Comparison of ENCODE assay signal across 29 cellular contexts in genomic region chr10:93300981-93301380, GRCh38.
"Had no signal": no experiment of that assay in that cellular context is flagged by ENCODE, and none has a peak within 500 bp of the region (broad histone marks: within the 10 kb centered on the region; RNA-seq: fewer than 3 reads in every experiment).

No MANE protein-coding gene starts in this region.

- H3K4me1 ChIP-seq: adrenal gland, ascending aorta, breast epithelium, colonic mucosa had no signal

- H3K27me3 ChIP-seq: adrenal gland, ascending aorta, breast epithelium, cardiac muscle cell, colonic mucosa had no signal

- H3K27ac ChIP-seq: adrenal gland, ascending aorta, breast epithelium, cardiac muscle cell, colonic mucosa, epithelial cell of prostate, WERI-Rb-1 had no signal

- DNase-seq: activated B cell treated with CpG ODN at 0.5 μM for 24 hours; activated CD4-positive, alpha-beta T cell treated with anti-CD3 and anti-CD28 coated beads for 48 hours; activated CD4-positive, alpha-beta T cell treated with anti-CD3 and anti-CD28 coated beads, Interleukin-2, amount 50 U/mL, for 1 hour; activated CD4-positive, alpha-beta T cell treated with anti-CD3 and anti-CD28 coated beads, Interleukin-2, amount 50 U/mL, for 48 hours; activated CD8-positive, alpha-beta memory T cell treated with anti-CD3 and anti-CD28 coated beads for 24 hours; activated CD8-positive, alpha-beta memory T cell treated with anti-CD3 and anti-CD28 coated beads, Interleukin-2, amount 50 U/mL, for 4 hours; activated CD8-positive, alpha-beta T cell treated with anti-CD3 and anti-CD28 coated beads for 36 hours; activated effector memory CD4-positive, alpha-beta T cell treated with anti-CD3 and anti-CD28 coated beads, Interleukin-2, amount 50 U/mL, for 16 hours; activated naive CD4-positive, alpha-beta T cell treated with anti-CD3 and anti-CD28 coated beads for 36 hours; activated naive CD8-positive, alpha-beta T cell treated with anti-CD3 and anti-CD28 coated beads for 36 hours; activated naive CD8-positive, alpha-beta T cell treated with anti-CD3 and anti-CD28 coated beads, Interleukin-2, amount 50 U/mL, for 24 hours; activated T-cell treated with anti-CD3 and anti-CD28 coated beads, Interleukin-2, amount 50 U/mL, for 1 hour; activated T-cell treated with anti-CD3 and anti-CD28 coated beads, Interleukin-2, amount 50 U/mL, for 48 hours; adrenal gland; central memory CD4-positive, alpha-beta T cell; cerebellar nuclear complex; colonic mucosa; effector CD8-positive, alpha-beta T cell; head of caudate nucleus; T-helper 1 cell; T-helper 17 cell; T1000; WERI-Rb-1 had no signal

- ATAC-seq: activated CD4-positive, CD25-positive, alpha-beta regulatory T cell treated with anti-CD3 and anti-CD28 coated beads, Interleukin-2, amount 50 U/mL, for 24 hours; activated CD8-positive, alpha-beta T cell treated with anti-CD3 and anti-CD28 coated beads for 36 hours; activated naive CD8-positive, alpha-beta T cell treated with anti-CD3 and anti-CD28 coated beads, Interleukin-2, amount 50 U/mL, for 24 hours; T-helper 17 cell had no signal

- H3K4me3 ChIP-seq: adrenal gland, ascending aorta, breast epithelium, cardiac muscle cell, colonic mucosa had no signal

- FAIRE-seq: frontal cortex had no signal

- H3K36me3 ChIP-seq: adrenal gland, breast epithelium, cardiac muscle cell, colonic mucosa, WERI-Rb-1 had no signal

- H3K9me3 ChIP-seq: adrenal gland, ascending aorta, breast epithelium, colonic mucosa had no signal
